ENCODE assay signal across 14 cellular contexts in genomic region chr15:90875549-90875981, GRCh38.
"Had no signal": no experiment of that assay in that cellular context is flagged by ENCODE, and none has a peak within 500 bp of the region (broad histone marks: within the 10 kb centered on the region; RNA-seq: fewer than 3 reads in every experiment).

No MANE protein-coding gene starts in this region.

- H3K27me3 Mint-ChIP-seq: activated CD4-positive, alpha-beta T cell treated with anti-CD3 and anti-CD28 coated beads, Interleukin-2, amount 10 ng/mL, durations not matched to agents 7 days and 5 days; activated naive CD8-positive, alpha-beta T cell treated with anti-CD3 and anti-CD28 coated beads for 36 hours; memory B cell had no signal

- ATAC-seq: left lung, psoas muscle, sciatic nerve had no signal

- H3K9me3 Mint-ChIP-seq: activated CD4-positive, alpha-beta T cell treated with anti-CD3 and anti-CD28 coated beads, Interleukin-2, amount 10 ng/mL, durations not matched to agents 7 days and 5 days; activated naive CD8-positive, alpha-beta T cell treated with anti-CD3 and anti-CD28 coated beads for 36 hours; memory B cell; nephron progenitor cell had no signal

- H3K27ac ChIP-seq: brain microvascular endothelial cell, esophagus muscularis mucosa, left lung, psoas muscle, thoracic aorta had no signal

- H3K4me3 Mint-ChIP-seq: activated naive CD8-positive, alpha-beta T cell treated with anti-CD3 and anti-CD28 coated beads for 36 hours; memory B cell; nephron progenitor cell had no signal

- H3K27ac Mint-ChIP-seq: activated naive CD8-positive, alpha-beta T cell treated with anti-CD3 and anti-CD28 coated beads for 36 hours; memory B cell; nephron progenitor cell had no signal

- H3K27me3 ChIP-seq: brain microvascular endothelial cell, esophagus muscularis mucosa, left lung had no signal

- DNase-seq: activated CD4-positive, alpha-beta T cell treated with anti-CD3 and anti-CD28 coated beads, Interleukin-2, amount 10 ng/mL, durations not matched to agents 7 days and 5 days; activated naive CD8-positive, alpha-beta T cell treated with anti-CD3 and anti-CD28 coated beads for 36 hours; brain microvascular endothelial cell; cerebellar nuclear complex; head of caudate nucleus; nephron progenitor cell; psoas muscle; stimulated activated CD4-positive, alpha-beta T cell treated with anti-CD3 and anti-CD28 coated beads, Interleukin-2, amount 100 ng/mL, for 24 hours; stimulated activated naive CD4-positive, alpha-beta T cell treated with Interleukin-2 at 50 U/mL for 16 hours had no signal

- H3K4me3 ChIP-seq: esophagus muscularis mucosa, left lung, psoas muscle, thoracic aorta had no signal

- H3K9me3 ChIP-seq: esophagus muscularis mucosa, left lung, psoas muscle, thoracic aorta had no signal
